24 cellular contexts compared by ENCODE assay signal in the genomic region with DNA sequence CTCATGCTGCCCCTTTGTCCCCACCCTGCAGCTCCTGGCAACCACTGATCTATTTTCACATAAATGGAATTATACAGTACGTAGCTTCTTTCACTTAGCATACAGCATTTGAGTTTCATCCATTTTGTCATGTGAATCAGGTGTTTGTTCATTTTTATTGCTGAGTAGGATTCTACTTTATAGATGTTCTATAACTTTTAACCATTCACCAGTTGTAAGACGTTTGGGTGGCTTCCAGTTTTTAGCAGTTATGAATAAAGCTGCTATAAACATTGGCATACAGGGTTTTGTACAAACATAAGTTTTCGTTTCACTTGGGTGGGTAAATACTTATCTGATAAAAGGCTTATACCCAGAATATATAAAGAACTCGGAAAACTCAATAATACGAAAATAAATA.
"Had no signal": no experiment of that assay in that cellular context is flagged by ENCODE, and none has a peak within 500 bp of the region (broad histone marks: within the 10 kb centered on the region; RNA-seq: fewer than 3 reads in every experiment).

No MANE protein-coding gene starts in this region.

- H3K36me3 ChIP-seq: colonic mucosa, gastroesophageal sphincter, heart left ventricle, left lung, lower lobe of right lung had no signal

- H3K27me3 Mint-ChIP-seq: effector memory CD8-positive, alpha-beta T cell; naive B cell had no signal

- DNase-seq: colonic mucosa; cortex of kidney; effector CD8-positive, alpha-beta T cell; effector memory CD8-positive, alpha-beta T cell; endodermal cell; erythroblast; foreskin keratinocyte; heart left ventricle; hypothalamus; immature natural killer cell; islet precursor cell; kidney; kidney glomerular epithelial cell; left lung; left ventricle myocardium superior; lower lobe of right lung; mesendoderm; midbrain; naive B cell had no signal

- H3K4me1 Mint-ChIP-seq: endodermal cell, immature natural killer cell had no signal

- ATAC-seq: effector memory CD8-positive, alpha-beta T cell; esophagus mucosa; foreskin keratinocyte; gastroesophageal sphincter; heart left ventricle; left lung; left ventricle myocardium superior; lower lobe of right lung had no signal

- H3K9me3 Mint-ChIP-seq: dendritic cell treated with granulocyte-macrophage colony-stimulating factor and Interleukin-4, amounts not matched to agents 40 ng/mL and 50 ng/mL, for 4 days; effector memory CD8-positive, alpha-beta T cell; immature natural killer cell; naive B cell had no signal

- H3K4me3 ChIP-seq: colonic mucosa, gastroesophageal sphincter, heart left ventricle, hepatocyte, left lung, lower lobe of right lung had no signal

- H3K27ac Mint-ChIP-seq: dendritic cell treated with granulocyte-macrophage colony-stimulating factor and Interleukin-4, amounts not matched to agents 40 ng/mL and 50 ng/mL, for 4 days; effector memory CD8-positive, alpha-beta T cell; endodermal cell; immature natural killer cell; naive B cell had no signal

- H3K4me3 Mint-ChIP-seq: dendritic cell treated with granulocyte-macrophage colony-stimulating factor and Interleukin-4, amounts not matched to agents 40 ng/mL and 50 ng/mL, for 4 days; effector memory CD8-positive, alpha-beta T cell; endodermal cell; immature natural killer cell; naive B cell had no signal

- H3K4me1 ChIP-seq: colonic mucosa, foreskin keratinocyte, left lung, lower lobe of right lung had no signal

- H3K27ac ChIP-seq: colonic mucosa, epithelial cell of prostate, foreskin keratinocyte, gastroesophageal sphincter, heart left ventricle, hepatocyte, left lung, lower lobe of right lung had no signal

- H3K9me3 ChIP-seq: colonic mucosa, gastroesophageal sphincter, heart left ventricle, left lung, lower lobe of right lung had no signal

- H3K4me2 ChIP-seq: hepatocyte had no signal

- H3K27me3 ChIP-seq: foreskin keratinocyte, gastroesophageal sphincter, hepatocyte, left lung had no signal

- H2AFZ ChIP-seq: hepatocyte had no signal

- H3K36me3 Mint-ChIP-seq: immature natural killer cell, naive B cell had no signal
